ENCODE assay signal across 11 cellular contexts in the genomic region with DNA sequence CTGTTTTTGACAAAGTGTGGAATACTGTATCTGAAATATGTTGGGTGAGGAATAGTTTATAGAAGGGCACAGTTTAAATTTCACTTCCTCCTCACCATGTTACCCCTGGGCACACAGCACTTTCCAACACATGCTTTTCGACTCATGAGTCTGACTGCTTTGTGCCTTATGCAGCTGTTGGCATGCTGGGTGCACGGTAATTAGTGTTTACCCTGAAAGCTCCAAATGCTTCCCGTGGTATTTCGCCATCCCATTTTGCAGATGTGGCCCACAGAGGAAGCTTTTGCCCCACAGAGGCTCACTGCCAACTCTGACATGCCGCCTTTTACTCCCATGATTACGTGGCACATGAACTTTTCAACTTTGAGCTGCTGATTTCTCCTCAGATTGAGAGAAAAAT.
DNase-seq lines count a peak whose midpoint lies in the region; ATAC-seq and TF ChIP-seq lines count a peak whose summit lies in the region.
"Had no signal": no experiment of that assay in that cellular context is flagged by ENCODE, and none has a peak within 500 bp of the region (broad histone marks: within the 10 kb centered on the region; RNA-seq: fewer than 3 reads in every experiment).

No MANE protein-coding gene starts in this region.

- H3K36me3 Mint-ChIP-seq in naive B cell = no peaks in the 10 kb centered on the region
- peaks cover 40% of the 10 kb centered on the region for H3K36me3 Mint-ChIP-seq in activated T-cell treated with anti-CD3 and anti-CD28 coated beads, Interleukin-2, amount 50 U/mL, for 4 hours (ENCODE audit: insufficient read depth)

- peaks cover 0 to 78% (median 27%) of the 10 kb centered on the region in 11 experiments; a peak in 14 of 22 replicates for H3K36me3 ChIP-seq in BLaER1 treated with 17β-estradiol and CSF1 and Interleukin-3, amounts not matched to agents 10 nM and 100 nM
- no peaks in the 10 kb centered on the region for H3K36me3 ChIP-seq in OCI-LY1 (ENCODE audit: insufficient read depth, low read length)
- no peaks in the 10 kb centered on the region for H3K36me3 ChIP-seq in fibroblast of lung (ENCODE audit: control insufficient read depth, insufficient read depth, low read length)
- no peaks in the 10 kb centered on the region for H3K36me3 ChIP-seq in Karpas-422 (ENCODE audit: insufficient read depth, low read length)

- no peaks in the 10 kb centered on the region for H3K9me3 ChIP-seq in BLaER1 treated with 17β-estradiol and CSF1 and Interleukin-3, amounts not matched to agents 10 nM and 100 nM (replicated peaks in 1 of 11)
- no peaks in the 10 kb centered on the region for H3K9me3 ChIP-seq in OCI-LY1 (ENCODE audit: low read length)
- no peaks in the 10 kb centered on the region for H3K9me3 ChIP-seq in fibroblast of lung (ENCODE audit: control insufficient read depth, insufficient read depth, low read depth, low read length)
- no peaks in the 10 kb centered on the region for H3K9me3 ChIP-seq in Karpas-422 (ENCODE audit: low read length)

- intact Hi-C loops in left colon (cut with DNase I, micrococcal nuclease) = no loop called here

- peak overlapping the region in 4 of 6 donors; percentile 48 to 92 (median 66) for H3K27ac Mint-ChIP-seq in naive B cell
- H3K27ac Mint-ChIP-seq: activated naive CD4-positive, alpha-beta T cell treated with anti-CD3 and anti-CD28 coated beads, Interleukin-2, amount 10 ng/mL, durations not matched to agents 7 days and 5 days had no signal

- peaks cover 8 to 82% (median 51%) of the 10 kb centered on the region in 10 experiments for H3K4me1 ChIP-seq in BLaER1 treated with 17β-estradiol and CSF1 and Interleukin-3, amounts not matched to agents 10 nM and 100 nM
- H3K4me1 ChIP-seq in OCI-LY1 (ENCODE audit: insufficient read depth, low read length, severe bottlenecking) (peaks cover 49% of the 10 kb centered on the region), fibroblast of lung (ENCODE audit: control insufficient read depth, extremely low read depth, insufficient read depth, low read length) (peaks cover 23% of the 10 kb centered on the region), Karpas-422 (ENCODE audit: low read length) (peaks cover 4% of the 10 kb centered on the region)

- H3K27ac ChIP-seq in BLaER1 treated with 17β-estradiol and CSF1 and Interleukin-3, amounts not matched to agents 10 nM and 100 nM = peak overlapping the region in 10 of 11 experiments; percentile 21 to 89 (median 57); a peak in 18 of 22 replicates
- H3K27ac ChIP-seq in OCI-LY1 (ENCODE audit: low read depth, low read length, poor library complexity, severe bottlenecking) = peak overlapping the region; percentile 50
- no peak overlapping the region for H3K27ac ChIP-seq in fibroblast of lung (ENCODE audit: insufficient read depth, low read length)
- H3K27ac ChIP-seq in Karpas-422 (ENCODE audit: low read length) = no peak overlapping the region

- H3K4me3 Mint-ChIP-seq in naive B cell = peak overlapping the region in 5 of 8 donors; percentile 19 to 67 (median 48)
- no peak overlapping the region for H3K4me3 Mint-ChIP-seq in activated T-cell treated with anti-CD3 and anti-CD28 coated beads, Interleukin-2, amount 50 U/mL, for 4 hours
- H3K4me3 Mint-ChIP-seq: activated naive CD4-positive, alpha-beta T cell treated with anti-CD3 and anti-CD28 coated beads, Interleukin-2, amount 10 ng/mL, durations not matched to agents 7 days and 5 days had no signal

- H3K9me3 Mint-ChIP-seq in naive B cell = no peaks in the 10 kb centered on the region
- no peaks in the 10 kb centered on the region for H3K9me3 Mint-ChIP-seq in activated T-cell treated with anti-CD3 and anti-CD28 coated beads, Interleukin-2, amount 50 U/mL, for 4 hours
- H3K9me3 Mint-ChIP-seq: activated naive CD4-positive, alpha-beta T cell treated with anti-CD3 and anti-CD28 coated beads, Interleukin-2, amount 10 ng/mL, durations not matched to agents 7 days and 5 days had no signal

- H3K4me3 ChIP-seq in BLaER1 treated with 17β-estradiol and CSF1 and Interleukin-3, amounts not matched to agents 10 nM and 100 nM = no peak overlapping the region
- H3K4me3 ChIP-seq in OCI-LY1 (ENCODE audit: low read depth, low read length, poor library complexity, severe bottlenecking) (no peak overlapping the region), fibroblast of lung (replicated peaks in 1 of 4; ENCODE audit: control extremely low read depth in 1 of 4, insufficient read depth in 1 of 4, low read depth in 3 of 4, low read length in 4 of 4) (no peak overlapping the region), Karpas-422 (ENCODE audit: low read length) (no peak overlapping the region)

- H2AFZ ChIP-seq in OCI-LY1 (ENCODE audit: low read length) (0 out of 2 replicates have a peak overlapping the region, but pooled peaks have one; percentile 37), fibroblast of lung (ENCODE audit: low read length) (no peak overlapping the region), Karpas-422 (ENCODE audit: low read length) (no peak overlapping the region)

- H3K79me2 ChIP-seq in OCI-LY1 (ENCODE audit: insufficient read depth, low read length) (no peaks in the 10 kb centered on the region), fibroblast of lung (ENCODE audit: control insufficient read depth, insufficient read depth, low read length) (no peaks in the 10 kb centered on the region), Karpas-422 (ENCODE audit: low read length) (no peaks in the 10 kb centered on the region)

- peak; percentile 86 to 87 for ATAC-seq in naive B cell (ENCODE audit: low read depth in 2 of 2)
- ATAC-seq in left colon = no peak
- no peak for ATAC-seq in activated T-cell treated with anti-CD3 and anti-CD28 coated beads, Interleukin-2, amount 50 U/mL, for 4 hours

- peak overlapping the region in 3 of 11 experiments; percentile 16 to 47 (median 46); a peak in 4 of 22 replicates for H3K9ac ChIP-seq in BLaER1 treated with 17β-estradiol and CSF1 and Interleukin-3, amounts not matched to agents 10 nM and 100 nM
- peak overlapping the region; percentile 1; the same call in 1 of the 2 replicates for H3K9ac ChIP-seq in OCI-LY1 (ENCODE audit: low read length)
- H3K9ac ChIP-seq in fibroblast of lung (ENCODE audit: insufficient read depth, low read length) = no peak overlapping the region
- no peak overlapping the region for H3K9ac ChIP-seq in Karpas-422 (ENCODE audit: low read length)

- TF ChIP-seq CTCF in OCI-LY1 (IDR thresholded peaks at IDR 0.05; ENCODE audit: low read length) = no peak
- TF ChIP-seq CTCF in fibroblast of lung (conservative IDR thresholded peaks at IDR 0.05 in 1 of 2, IDR thresholded peaks at IDR 0.05 in 1 of 2; ENCODE audit: low read depth in 1 of 2, low read length in 2 of 2) = no peak

- no peaks in the 10 kb centered on the region for H3K27me3 Mint-ChIP-seq in naive B cell
- no peaks in the 10 kb centered on the region for H3K27me3 Mint-ChIP-seq in activated T-cell treated with anti-CD3 and anti-CD28 coated beads, Interleukin-2, amount 50 U/mL, for 4 hours (ENCODE audit: low read depth)
- H3K27me3 Mint-ChIP-seq: activated naive CD4-positive, alpha-beta T cell treated with anti-CD3 and anti-CD28 coated beads, Interleukin-2, amount 10 ng/mL, durations not matched to agents 7 days and 5 days had no signal

- DNase-seq in fibroblast of lung (ENCODE audit: low read depth in 2 of 2) (peak; percentile 41 to 67), naive B cell (no peak), GF-D8 (lab: John Stamatoyannopoulos, UW) (no peak), left colon (no peak), Karpas-422 (no peak)
- DNase-seq in activated T-cell treated with anti-CD3 and anti-CD28 coated beads, Interleukin-2, amount 50 U/mL, for 4 hours = no peak
- DNase-seq: NCI-H1436 treated with DMSO at 0.1 percent for 48 hours, OCI-M1 had no signal

- H3K9me2 ChIP-seq in OCI-LY1 (ENCODE audit: low read depth, low read length) (no peaks in the 10 kb centered on the region), Karpas-422 (replicated peaks; ENCODE audit: insufficient read depth, low read length) (no peaks in the 10 kb centered on the region)

- no peaks in the 10 kb centered on the region for H3K27me3 ChIP-seq in BLaER1 treated with 17β-estradiol and CSF1 and Interleukin-3, amounts not matched to agents 10 nM and 100 nM
- no peaks in the 10 kb centered on the region for H3K27me3 ChIP-seq in OCI-LY1 (ENCODE audit: insufficient read depth, low read length)
- H3K27me3 ChIP-seq in fibroblast of lung (ENCODE audit: control insufficient read depth, insufficient read depth, low read length) = no peaks in the 10 kb centered on the region
- H3K27me3 ChIP-seq in Karpas-422 (ENCODE audit: low read length) = no peaks in the 10 kb centered on the region

- no peaks in the 10 kb centered on the region for H3F3A ChIP-seq in OCI-LY1 (ENCODE audit: insufficient read depth, low read length)

- H4K20me1 ChIP-seq in BLaER1 treated with 17β-estradiol and CSF1 and Interleukin-3, amounts not matched to agents 10 nM and 100 nM = no peaks in the 10 kb centered on the region
- no peaks in the 10 kb centered on the region for H4K20me1 ChIP-seq in OCI-LY1 (ENCODE audit: insufficient read depth, low read length)
- no peaks in the 10 kb centered on the region for H4K20me1 ChIP-seq in fibroblast of lung (ENCODE audit: control insufficient read depth, extremely low read depth, insufficient read depth, low read length)
- H4K20me1 ChIP-seq in Karpas-422 (ENCODE audit: insufficient read depth, low read depth, low read length) = no peaks in the 10 kb centered on the region

- H3K4me1 Mint-ChIP-seq in naive B cell = peaks cover 17 to 24% (median 22%) of the 10 kb centered on the region in 3 donors
- H3K4me1 Mint-ChIP-seq in activated T-cell treated with anti-CD3 and anti-CD28 coated beads, Interleukin-2, amount 50 U/mL, for 4 hours (ENCODE audit: low read depth) = peaks cover 42% of the 10 kb centered on the region

- H3K4me2 ChIP-seq in BLaER1 treated with 17β-estradiol and CSF1 and Interleukin-3, amounts not matched to agents 10 nM and 100 nM = peak overlapping the region in 6 of 11 experiments; percentile 9 to 83 (median 71); a peak in 11 of 22 replicates
- H3K4me2 ChIP-seq in OCI-LY1 (ENCODE audit: low read length) = no peak overlapping the region
- no peak overlapping the region for H3K4me2 ChIP-seq in fibroblast of lung (ENCODE audit: extremely low read depth, insufficient read depth, low read length)
- no peak overlapping the region for H3K4me2 ChIP-seq in Karpas-422 (ENCODE audit: low read depth, low read length, poor library complexity, severe bottlenecking)

Comparison
In these comparisons a context has a peak if more than half of its experiments do, and no peak if none do; other contexts are left out.
1. H3K27ac ChIP-seq: peak in BLaER1 treated with 17β-estradiol and CSF1 and Interleukin-3, amounts not matched to agents 10 nM and 100 nM (10 of 11) and OCI-LY1 (single experiment); none in fibroblast of lung (single experiment) and Karpas-422 (single experiment).
2. H3K4me2 ChIP-seq: peak in BLaER1 treated with 17β-estradiol and CSF1 and Interleukin-3, amounts not matched to agents 10 nM and 100 nM (6 of 11); none in OCI-LY1 (single experiment), fibroblast of lung (single experiment) and Karpas-422 (single experiment).
3. DNase-seq: peak in fibroblast of lung (2 of 2); none in naive B cell (single experiment), GF-D8 (single experiment), left colon (0 of 2), Karpas-422 (single experiment) and activated T-cell treated with anti-CD3 and anti-CD28 coated beads, Interleukin-2, amount 50 U/mL, for 4 hours (single experiment).
4. ATAC-seq: peak in naive B cell (2 of 2); none in left colon (single experiment) and activated T-cell treated with anti-CD3 and anti-CD28 coated beads, Interleukin-2, amount 50 U/mL, for 4 hours (0 of 2).